In the genomic region with DNA sequence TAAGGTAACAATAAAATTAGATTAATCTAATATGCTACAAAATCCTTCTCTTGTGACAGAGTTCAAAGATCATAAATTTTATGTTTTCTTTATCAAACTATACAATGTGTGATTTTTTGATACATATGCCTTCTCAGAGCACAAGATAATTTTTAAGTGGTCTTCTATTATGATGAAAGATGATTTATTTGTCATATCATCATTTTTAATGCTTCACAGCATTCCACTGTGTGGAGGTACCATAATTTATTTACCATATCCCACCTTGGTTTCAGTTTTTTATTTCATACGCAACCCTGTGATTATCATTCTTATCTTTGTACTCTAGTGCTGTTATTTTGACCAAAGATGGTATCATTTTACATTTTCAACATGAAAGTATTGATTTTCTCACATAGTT, we compare ENCODE assay signal across 21 cellular contexts. TPM values are rescaled to one million over a fixed set of nuclear protein-coding genes. Genes with fewer than 3 reads are reported as not detected.
DNase-seq lines count a peak whose midpoint lies in the region; ATAC-seq, FAIRE-seq and TF ChIP-seq lines count a peak whose summit lies in the region.
"Had no signal": no experiment of that assay in that cellular context is flagged by ENCODE, and none has a peak within 500 bp of the region (broad histone marks: within the 10 kb centered on the region; RNA-seq: fewer than 3 reads in every experiment).

No MANE protein-coding gene starts in this region.

- DNase-seq in A549 (ENCODE audit: low read depth in 1 of 2, low spot score in 1 of 2) (no peak), H54 (ENCODE audit: insufficient read length, low spot score) (no peak), IMR-90 (no peak), small intestine (no peak), NCI-H1048 (lab: John Stamatoyannopoulos, UW) (no peak), nephron progenitor cell (no peak)
- DNase-seq: 8988T; AML-193; Caco-2; Calu3; CD4-positive, alpha-beta T cell; CD8-positive, alpha-beta T cell; DMS79 treated with DMSO at 0.1 percent for 48 hours; GF-D8 had no signal

- no peak for TF ChIP-seq EP300 in A549 (IDR thresholded peaks at IDR 0.05)

- no peaks in the 10 kb centered on the region; the same call in 1 of the 2 replicates for H4K20me1 ChIP-seq in IMR-90 (ENCODE audit: insufficient read depth, low read length)

- H3K4ac ChIP-seq in IMR-90 (ENCODE audit: low read depth, low read length), result no peak overlapping the region

- H2AFZ ChIP-seq in IMR-90 (replicated peaks; ENCODE audit: low read length, poor library complexity), result no peak overlapping the region

- H3K9me3 Mint-ChIP-seq in nephron progenitor cell, result peaks cover 6% of the 10 kb centered on the region
- H3K9me3 Mint-ChIP-seq: CD4-positive, alpha-beta T cell; CD8-positive, alpha-beta T cell had no signal

- no peaks in the 10 kb centered on the region for H3K27me3 Mint-ChIP-seq in nephron progenitor cell (ENCODE audit: low read depth, poor library complexity)
- H3K27me3 Mint-ChIP-seq: B cell; CD4-positive, alpha-beta T cell had no signal

- intact Hi-C loops in IMR-90 (cut with micrococcal nuclease), result no loop called here

- no peak overlapping the region for H4K5ac ChIP-seq in IMR-90 (ENCODE audit: low read depth, low read length)

- no peaks in the 10 kb centered on the region; the same call in 1 of the 2 replicates for H3K9me1 ChIP-seq in IMR-90 (ENCODE audit: insufficient read depth, low read length)

- H3K23ac ChIP-seq in IMR-90 (ENCODE audit: low read depth, low read length), result no peak overlapping the region

- H3K4me3 Mint-ChIP-seq in nephron progenitor cell, result no peak overlapping the region
- H3K4me3 Mint-ChIP-seq: B cell; CD4-positive, alpha-beta T cell; CD8-positive, alpha-beta T cell had no signal

- CTCF ChIA-PET in A549 (lab: Yijun Ruan, JAX), result interaction anchor here (0.6 kb wide), 1 partner anchor 116 kb away, joined by 3 read pairs; no protein-coding TSS in a partner anchor
- CTCF ChIA-PET in IMR-90 (lab: Yijun Ruan, JAX), result interaction anchor here (0.8 to 1.1 kb wide), 2 partner anchors 15 to 150 kb away, joined by 3 to 6 read pairs; no protein-coding TSS in a partner anchor

- no peak overlapping the region for H2BK120ac ChIP-seq in IMR-90 (ENCODE audit: low read depth, low read length)

- TF ChIP-seq POLR2A in A549 (IDR thresholded peaks at IDR 0.05; ENCODE audit: low read length) (no peak), H54 (IDR thresholded peaks at IDR 0.05; ENCODE audit: low read depth, low read length) (no peak), IMR-90 (IDR thresholded peaks at IDR 0.05; ENCODE audit: low read depth, low read length) (no peak)

- H3K27ac ChIP-seq in A549 (no peak overlapping the region), IMR-90 (ENCODE audit: insufficient read depth, low read length) (no peak overlapping the region), small intestine (ENCODE audit: low read depth in 1 of 2, low read length in 1 of 2) (no peak overlapping the region)
- H3K27ac ChIP-seq: BLaER1 treated with 17β-estradiol and CSF1 and Interleukin-3, amounts not matched to agents 10 nM and 100 nM; C4-2B had no signal

- H4K91ac ChIP-seq in IMR-90 (ENCODE audit: insufficient read depth, low read depth, low read length), result no peak overlapping the region

- 97% methylated on average over 1 of the region's 1 CpG for WGBS in A549 (ENCODE audit: missing lambda C conversion rate)
- no CpG with 5 or more reads among the region's 1 CpG for WGBS in IMR-90 (ENCODE audit: extremely low coverage in 2 of 2, insufficient read length in 1 of 2), 2 experiments
- 67 to 75% (median 74%) methylated on average over 1 of the region's 1 CpG for WGBS in small intestine, 3 donors

- H3K79me1 ChIP-seq in IMR-90 (ENCODE audit: low read depth in 1 of 2, low read length in 2 of 2), result peaks cover 13 to 17% of the 10 kb centered on the region in 2 experiments; a peak in 2 of 4 replicates

- no peak for TF ChIP-seq RAD21 in A549 (conservative IDR thresholded peaks at IDR 0.05 in 1 of 2, IDR thresholded peaks at IDR 0.05 in 1 of 2)
- no peak for TF ChIP-seq RAD21 in IMR-90 (IDR thresholded peaks at IDR 0.05; ENCODE audit: low read length)

- H3K27me3 ChIP-seq in IMR-90 (ENCODE audit: control insufficient read depth, insufficient read depth, low read length) (no peaks in the 10 kb centered on the region), small intestine (ENCODE audit: control insufficient read depth in 2 of 2, insufficient read depth in 2 of 2, low read length in 2 of 2) (no peaks in the 10 kb centered on the region)
- H3K27me3 ChIP-seq: BLaER1 treated with 17β-estradiol and CSF1 and Interleukin-3, amounts not matched to agents 10 nM and 100 nM had no signal

- no peak overlapping the region for H3K9ac ChIP-seq in IMR-90 (ENCODE audit: low read depth, low read length)
- H3K9ac ChIP-seq: BLaER1 treated with 17β-estradiol and CSF1 and Interleukin-3, amounts not matched to agents 10 nM and 100 nM had no signal

- no peak overlapping the region for H3K14ac ChIP-seq in IMR-90 (replicated peaks; ENCODE audit: low read depth, low read length)

- no peak overlapping the region for H3K4me3 ChIP-seq in A549
- no peak overlapping the region for H3K4me3 ChIP-seq in IMR-90 (ENCODE audit: insufficient read depth, low read depth, low read length)
- no peak overlapping the region for H3K4me3 ChIP-seq in small intestine (ENCODE audit: low read depth in 1 of 2, low read length in 2 of 2)
- H3K4me3 ChIP-seq: BLaER1 treated with 17β-estradiol and CSF1 and Interleukin-3, amounts not matched to agents 10 nM and 100 nM had no signal

- ATAC-seq in A549 (no peak), IMR-90 (ENCODE audit: low read depth) (no peak), GM18511 (IDR thresholded peaks at IDR 0.05; ENCODE audit: unreplicated experiment) (no peak)
- ATAC-seq: CD8-positive, alpha-beta T cell had no signal

- H3K27ac Mint-ChIP-seq in nephron progenitor cell, result no peak overlapping the region
- H3K27ac Mint-ChIP-seq: B cell; CD4-positive, alpha-beta T cell; CD8-positive, alpha-beta T cell had no signal

- no peaks in the 10 kb centered on the region for H3K4me1 ChIP-seq in A549
- no peaks in the 10 kb centered on the region for H3K4me1 ChIP-seq in IMR-90 (ENCODE audit: control insufficient read depth, insufficient read depth, low read length)
- H3K4me1 ChIP-seq in small intestine (ENCODE audit: control insufficient read depth in 2 of 2, insufficient read depth in 1 of 2, low read depth in 1 of 2, low read length in 1 of 2), result no peaks in the 10 kb centered on the region
- H3K4me1 ChIP-seq: Caco-2 had no signal

- no peak overlapping the region for H4K8ac ChIP-seq in IMR-90 (ENCODE audit: low read depth in 2 of 2, low read length in 2 of 2)

- no peak overlapping the region for H2BK5ac ChIP-seq in IMR-90 (ENCODE audit: low read depth, low read length, poor library complexity, severe bottlenecking)

- BruUV-seq in IMR-90 (replicated peaks; lab: Mats Ljungman, UMichigan), result no TSS peak

- H3K18ac ChIP-seq in IMR-90 (ENCODE audit: low read depth, low read length), result no peak overlapping the region

- peaks cover 13% of the 10 kb centered on the region for H3K36me3 ChIP-seq in IMR-90 (ENCODE audit: control insufficient read depth, insufficient read depth, low read length)
- peaks cover 0 to 3% of the 10 kb centered on the region in 2 donors for H3K36me3 ChIP-seq in small intestine (ENCODE audit: control insufficient read depth in 2 of 2, insufficient read depth in 2 of 2, low read length in 2 of 2)

- H2AK5ac ChIP-seq in IMR-90 (ENCODE audit: low read depth, low read length), result no peak overlapping the region

- in situ Hi-C loops in IMR-90 (cut with MboI; ENCODE audit: low sequenced_read_pairs), result no loop called here

- H3K56ac ChIP-seq in IMR-90 (ENCODE audit: extremely low read depth, insufficient read depth, low read length), result no peak overlapping the region

- TF ChIP-seq CTCF in A549 (IDR thresholded peaks at IDR 0.05) (no peak), IMR-90 (conservative IDR thresholded peaks at IDR 0.05; ENCODE audit: low read depth, low read length) (no peak), nephron progenitor cell (IDR thresholded peaks at IDR 0.05) (no peak)

- POLR2A ChIA-PET in A549 (lab: Yijun Ruan, JAX), result no interaction called here
- POLR2A ChIA-PET in IMR-90 (lab: Charles Lee; ENCODE audit: unreplicated experiment), result no interaction called here

- H3K4me1 Mint-ChIP-seq in nephron progenitor cell, result no peaks in the 10 kb centered on the region

- H2BK20ac ChIP-seq in IMR-90 (ENCODE audit: low read depth, low read length), result no peak overlapping the region

- H3K9me3 ChIP-seq in A549, result no peaks in the 10 kb centered on the region
- H3K9me3 ChIP-seq in IMR-90 (ENCODE audit: control insufficient read depth, insufficient read depth, low read length), result no peaks in the 10 kb centered on the region
- no peaks in the 10 kb centered on the region for H3K9me3 ChIP-seq in small intestine (ENCODE audit: control insufficient read depth, low read depth)
- H3K9me3 ChIP-seq: Caco-2 had no signal

- no peak overlapping the region for H2BK15ac ChIP-seq in IMR-90 (ENCODE audit: low read depth, low read length)

- no peak overlapping the region for H2AK9ac ChIP-seq in IMR-90 (replicated peaks; ENCODE audit: low read depth, low read length, poor library complexity)

- H3K4me2 ChIP-seq in A549 (no peak overlapping the region), IMR-90 (ENCODE audit: low read depth, low read length) (no peak overlapping the region)
- H3K4me2 ChIP-seq: BLaER1 treated with 17β-estradiol and CSF1 and Interleukin-3, amounts not matched to agents 10 nM and 100 nM had no signal

- dilution Hi-C loops in IMR-90 (cut with HindIII; ENCODE audit: low sequenced_read_pairs, unreplicated experiment), result no loop called here

- FAIRE-seq in A549 (lab: Jason Lieb, UNC) (peak; percentile 23), H54 (lab: Jason Lieb, UNC) (peak; percentile 62), small intestine (lab: Jason Lieb, UNC) (peak; percentile 47)
- FAIRE-seq: A204.1, D721Med, GM12891 had no signal

- H3K36me3 Mint-ChIP-seq in nephron progenitor cell (ENCODE audit: low read depth), result peaks cover 67% of the 10 kb centered on the region

RNA-seq across cellular contexts. Expression of gene POLK, which starts 41.7 kb away (rescaled TPM):
- polyA plus RNA-seq in A549 (2011; rRNA removed) (39.8 and 41.6 TPM in 2 replicates), A549 (2017; fragmentation: RNase III; extraction: RNeasy Plus Mini Kit Qiagen cat#74134 plus additional on column Dnase treatment) (10.9 to 12.3 TPM (median 12.2 TPM) in 3 replicates), IMR-90 (2012; rRNA removed) (9.6 and 10.4 TPM in 2 replicates), small intestine (1 to 10 TPM; 3.2 to 5.4 (median 3.8) TPM)
- polyA plus RNA-seq in A549 (2012; cell fraction: cytosol; rRNA removed), result 5.0 and 5.5 TPM in 2 replicates
- polyA plus RNA-seq in A549 (2012; cell fraction: nucleus; rRNA removed), result 4.2 and 4.8 TPM in 2 replicates
- 22.6 and 23.8 TPM in 2 replicates for polyA minus RNA-seq in A549 (2011; rRNA and poly(A)+ RNA removed)
- total RNA-seq in IMR-90 (2012; rRNA removed), result 24.4 and 34.2 TPM in 2 replicates
- polyA plus RNA-seq in IMR-90 (2012; cell fraction: cytosol; rRNA removed), result 0.56 and 1.00 TPM in 2 replicates
- 2.3 and 23.9 TPM in 2 replicates for polyA plus RNA-seq in IMR-90 (2012; cell fraction: nucleus; rRNA removed; ENCODE audit: low replicate concordance)

RNA-seq across cellular contexts. Expression of gene CERT1, which starts 41.9 kb away (rescaled TPM):
- polyA plus RNA-seq in A549 (2011; rRNA removed) (19.5 and 25.7 TPM in 2 replicates), A549 (2017; fragmentation: RNase III; extraction: RNeasy Plus Mini Kit Qiagen cat#74134 plus additional on column Dnase treatment) (22.5 to 27.7 TPM (median 22.5 TPM) in 3 replicates), IMR-90 (2012; rRNA removed) (6.0 and 7.2 TPM in 2 replicates), small intestine (10 to 100 TPM; 15.1 to 24.4 (median 20.0) TPM)
- polyA plus RNA-seq in A549 (2012; cell fraction: cytosol; rRNA removed), result 5.2 and 6.0 TPM in 2 replicates
- polyA plus RNA-seq in A549 (2012; cell fraction: nucleus; rRNA removed), result 6.7 and 8.1 TPM in 2 replicates
- 18.2 and 30.8 TPM in 2 replicates for polyA minus RNA-seq in A549 (2011; rRNA and poly(A)+ RNA removed)
- total RNA-seq in IMR-90 (2012; rRNA removed), result 7.2 and 10.3 TPM in 2 replicates
- polyA plus RNA-seq in IMR-90 (2012; cell fraction: cytosol; rRNA removed), result 2.3 and 2.7 TPM in 2 replicates
- polyA plus RNA-seq in IMR-90 (2012; cell fraction: nucleus; rRNA removed; ENCODE audit: low replicate concordance), result 2.8 and 5.9 TPM in 2 replicates

RNA-seq across cellular contexts. Expression of gene ANKDD1B, which starts 57.9 kb away (rescaled TPM):
- 0.14 and 0.30 TPM in 2 replicates for polyA plus RNA-seq in A549 (2011; rRNA removed)
- 0.01 and 0.04 TPM in 2 replicates for polyA plus RNA-seq in A549 (2012; cell fraction: cytosol; rRNA removed)
- polyA plus RNA-seq in A549 (2012; cell fraction: nucleus; rRNA removed), result 0.05 and 0.11 TPM in 2 replicates
- 0.05 to 0.17 TPM (median 0.09 TPM) in 3 replicates for polyA plus RNA-seq in A549 (2017; fragmentation: RNase III; extraction: RNeasy Plus Mini Kit Qiagen cat#74134 plus additional on column Dnase treatment)
- not detected in 2 replicates for polyA minus RNA-seq in A549 (2011; rRNA and poly(A)+ RNA removed)
- 0.28 TPM in 1 of 2 replicates, not detected in the other for total RNA-seq in IMR-90 (2012; rRNA removed)
- 0.16 and 0.24 TPM in 2 replicates for polyA plus RNA-seq in IMR-90 (2012; rRNA removed)
- polyA plus RNA-seq in IMR-90 (2012; cell fraction: cytosol; rRNA removed), result 0.01 TPM in 1 of 2 replicates, not detected in the other
- polyA plus RNA-seq in IMR-90 (2012; cell fraction: nucleus; rRNA removed; ENCODE audit: low replicate concordance), result 0.36 and 1.3 TPM in 2 replicates
- polyA plus RNA-seq in small intestine, result 1 to 10 TPM in 2 of 3 donors, not detected in 1; 1.3 to 1.4 TPM
- total RNA-seq: CD8-positive, alpha-beta T cell had no signal
